Comparison of ENCODE assay signal across 21 cellular contexts in genomic region chr3:132507657-132508056, GRCh38.
A peak's percentile ranks its signal among the peaks of the same experiment; 100 is the strongest.
DNase-seq lines count a peak whose midpoint lies in the region; ATAC-seq, FAIRE-seq and TF ChIP-seq lines count a peak whose summit lies in the region.
"Had no signal": no experiment of that assay in that cellular context is flagged by ENCODE, and none has a peak within 500 bp of the region (broad histone marks: within the 10 kb centered on the region; RNA-seq: fewer than 3 reads in every experiment).

No MANE protein-coding gene starts in this region.

- no peak for TF ChIP-seq CTCF in HFFc6 (IDR thresholded peaks at IDR 0.05)
- TF ChIP-seq CTCF in colonic mucosa (IDR thresholded peaks at IDR 0.05), result no peak

- peaks cover 40% of the 10 kb centered on the region for H3K4me1 Mint-ChIP-seq in HFFc6 (ENCODE audit: low read depth)
- H3K4me1 Mint-ChIP-seq: CD4-positive, CD25-positive, alpha-beta regulatory T cell had no signal

- peaks cover 9% of the 10 kb centered on the region for H3K4me1 ChIP-seq in colonic mucosa
- H3K4me1 ChIP-seq in small intestine (ENCODE audit: control insufficient read depth in 2 of 2, insufficient read depth in 1 of 2, low read depth in 1 of 2, low read length in 1 of 2), result no peaks in the 10 kb centered on the region
- H3K4me1 ChIP-seq: BLaER1 had no signal

- ATAC-seq in GM19467 (IDR thresholded peaks at IDR 0.05; ENCODE audit: unreplicated experiment), result no peak
- ATAC-seq: PC-3 had no signal

- no peak overlapping the region for H3K9ac ChIP-seq in colonic mucosa (ENCODE audit: low read depth in 2 of 2, low read length in 2 of 2)
- H3K9ac ChIP-seq: BLaER1, SK-N-SH had no signal

- in situ Hi-C loops in ACHN (cut with HindIII; ENCODE audit: low pct_ligation_motif_present, low pct_unique_long_range_greater_than_20kb, low sequenced_read_pairs), result no loop called here

- no peaks in the 10 kb centered on the region for H3K36me3 ChIP-seq in colonic mucosa
- peaks cover 7 to 8% of the 10 kb centered on the region in 2 donors for H3K36me3 ChIP-seq in small intestine (ENCODE audit: control insufficient read depth in 2 of 2, insufficient read depth in 2 of 2, low read length in 2 of 2)

- intact Hi-C loops in colonic mucosa (cut with DNase I), result loop anchor here (10.0 kb wide), 1 partner anchor 177 kb away; no protein-coding TSS in a partner anchor

- H3K9me3 ChIP-seq in colonic mucosa, result no peaks in the 10 kb centered on the region
- no peaks in the 10 kb centered on the region for H3K9me3 ChIP-seq in small intestine (ENCODE audit: control insufficient read depth, low read depth)
- H3K9me3 ChIP-seq: BLaER1, MG63, SK-N-SH had no signal

- DNase-seq in HFFc6, result no peak
- no peak for DNase-seq in colonic mucosa
- DNase-seq in kidney tubule cell (ENCODE audit: low spot score), result peak; percentile 71
- peak; percentile 90 for DNase-seq in small intestine
- DNase-seq in NCI-H1092 treated with DMSO at 0.1 percent for 48 hours (lab: John Stamatoyannopoulos, UW), result no peak
- no peak for DNase-seq in ACHN
- DNase-seq: CD4-positive, CD25-positive, alpha-beta regulatory T cell; DMS153; KBM-7; MG63; NCI-H1694; NCI-H2029 treated with DMSO at 0.1 percent for 48 hours; NCI-H446 treated with DMSO at 0.1 percent for 48 hours; NCI-H526; NCI-H82; NK-92 treated with Interleukin-12 subunit alpha and Interleukin-12 subunit beta, amount 100 ng/mL, for 24 hours; PC-3; SK-N-SH had no signal

- no peak overlapping the region for H3K4me3 Mint-ChIP-seq in HFFc6
- H3K4me3 Mint-ChIP-seq: CD4-positive, CD25-positive, alpha-beta regulatory T cell had no signal

- no peaks in the 10 kb centered on the region for H3K9me3 Mint-ChIP-seq in HFFc6
- H3K9me3 Mint-ChIP-seq: CD4-positive, CD25-positive, alpha-beta regulatory T cell had no signal

- H3K27me3 ChIP-seq in colonic mucosa (no peaks in the 10 kb centered on the region), small intestine (ENCODE audit: control insufficient read depth in 2 of 2, insufficient read depth in 2 of 2, low read length in 2 of 2) (no peaks in the 10 kb centered on the region)
- H3K27me3 ChIP-seq: BLaER1, MG63 had no signal

- 23 to 71% (median 50%) methylated on average over 4 of the region's 4 CpGs for WGBS in small intestine, 3 donors

- H3K36me3 Mint-ChIP-seq in HFFc6 (ENCODE audit: low read depth), result peaks cover 56% of the 10 kb centered on the region

- peak; percentile 19 for FAIRE-seq in small intestine (lab: Jason Lieb, UNC)
- FAIRE-seq: GM18507 had no signal

- H3K27me3 Mint-ChIP-seq in HFFc6 (ENCODE audit: insufficient read depth), result no peaks in the 10 kb centered on the region
- H3K27me3 Mint-ChIP-seq: CD4-positive, CD25-positive, alpha-beta regulatory T cell had no signal

- no peak overlapping the region for H3K4me3 ChIP-seq in colonic mucosa
- no peak overlapping the region for H3K4me3 ChIP-seq in small intestine (ENCODE audit: low read depth in 1 of 2, low read length in 2 of 2)
- H3K4me3 ChIP-seq: BLaER1, MG63 had no signal

- peak overlapping the region; percentile 37 for H3K27ac ChIP-seq in colonic mucosa
- no peak overlapping the region for H3K27ac ChIP-seq in small intestine (ENCODE audit: low read depth in 1 of 2, low read length in 1 of 2)
- H3K27ac ChIP-seq: BLaER1 had no signal

- peak overlapping the region; percentile 50; the same call in 1 of the 2 replicates for H3K27ac Mint-ChIP-seq in HFFc6
- H3K27ac Mint-ChIP-seq: CD4-positive, CD25-positive, alpha-beta regulatory T cell had no signal

Comparison
In these comparisons a context has a peak if more than half of its experiments do, and no peak if none do; other contexts are left out.
1. DNase-seq: peak in kidney tubule cell (single experiment) and small intestine (single experiment); none in HFFc6 (single experiment), colonic mucosa (single experiment), NCI-H1092 treated with DMSO at 0.1 percent for 48 hours (single experiment) and ACHN (single experiment).